In genomic region chr6:41200901-41201783, GRCh38 we compare ENCODE assay signal across 8 cellular contexts. TPM values are rescaled to one million over a fixed set of nuclear protein-coding genes. Genes with fewer than 3 reads are reported as not detected.
DNase-seq lines count a peak whose midpoint lies in the region; ATAC-seq and TF ChIP-seq lines count a peak whose summit lies in the region.

Gene TREML2 (minus strand): TSS chr6:41201149. CDS start chr6:41201008, 141 bp downstream.

- peak; percentile 66 for DNase-seq in activated CD4-positive, alpha-beta memory T cell treated with anti-CD3 and anti-CD28 coated beads for 36 hours
- no peak for DNase-seq in lung (ENCODE audit: low spot score)
- no peak for DNase-seq in progenitor cell of endocrine pancreas (ENCODE audit: low spot score, unreplicated experiment)
- no peak for DNase-seq in NCI-H2107 (lab: John Stamatoyannopoulos, UW)
- DNase-seq in ovary = no peak
- no peak for DNase-seq in NCI-H2227 treated with DMSO at 0.1 percent for 48 hours (lab: John Stamatoyannopoulos, UW)

- peaks cover 9% of the 10 kb centered on the region for H3K36me3 Mint-ChIP-seq in activated CD4-positive, alpha-beta memory T cell treated with anti-CD3 and anti-CD28 coated beads for 36 hours
- H3K36me3 Mint-ChIP-seq in progenitor cell of endocrine pancreas (ENCODE audit: insufficient read depth) = no peaks in the 10 kb centered on the region

- TF ChIP-seq CTCF in DOHH2 (IDR thresholded peaks at IDR 0.05; ENCODE audit: low read depth, low read length, poor library complexity, severe bottlenecking) (no peak), lung (IDR thresholded peaks at IDR 0.05; ENCODE audit: control extremely low read depth, extremely low read depth) (no peak), progenitor cell of endocrine pancreas (IDR thresholded peaks at IDR 0.05; ENCODE audit: unreplicated experiment) (no peak), ovary (IDR thresholded peaks at IDR 0.05) (no peak)

- H3K79me2 ChIP-seq in DOHH2 (ENCODE audit: control insufficient read depth, low read length) = no peaks in the 10 kb centered on the region

- H3K9me3 Mint-ChIP-seq in activated CD4-positive, alpha-beta memory T cell treated with anti-CD3 and anti-CD28 coated beads for 36 hours = no peaks in the 10 kb centered on the region
- H3K9me3 Mint-ChIP-seq in progenitor cell of endocrine pancreas (ENCODE audit: low read depth) = no peaks in the 10 kb centered on the region

- H3K27me3 ChIP-seq in DOHH2 (ENCODE audit: control insufficient read depth, low read length) (no peaks in the 10 kb centered on the region), lung (ENCODE audit: control insufficient read depth, insufficient read depth) (no peaks in the 10 kb centered on the region), ovary (no peaks in the 10 kb centered on the region)

- peaks cover 47% of the 10 kb centered on the region for H3K4me1 Mint-ChIP-seq in activated CD4-positive, alpha-beta memory T cell treated with anti-CD3 and anti-CD28 coated beads for 36 hours (ENCODE audit: low read depth)
- no peaks in the 10 kb centered on the region for H3K4me1 Mint-ChIP-seq in progenitor cell of endocrine pancreas (ENCODE audit: low read depth)

- whole genome bisulfite sequencing in lung, 2 donors = 44 to 57% methylated on average over 12 of the region's 12 CpGs
- 79 to 83% (median 80%) methylated on average over 9 to 12 of the region's 12 CpGs for WGBS in ovary, 3 donors

- H3K27ac ChIP-seq in DOHH2 (ENCODE audit: low read depth, low read length) (peak within 1 kb of the TSS; percentile 92), lung (ENCODE audit: low read depth in 1 of 2, low read length in 1 of 2) (peak within 1 kb of the TSS in 1 of 2 donors; percentile 78), ovary (no peak within 1 kb of the TSS)

- H3K4me3 ChIP-seq in DOHH2 (ENCODE audit: low read length) = peak within 1 kb of the TSS; percentile 54
- no peak within 1 kb of the TSS for H3K4me3 ChIP-seq in lung
- no peak within 1 kb of the TSS for H3K4me3 ChIP-seq in ovary

- H3K9me3 ChIP-seq in DOHH2 (ENCODE audit: control insufficient read depth, insufficient read depth, low read length) (no peaks in the 10 kb centered on the region), lung (ENCODE audit: control insufficient read depth in 2 of 2, insufficient read depth in 1 of 2, low read length in 1 of 2) (no peaks in the 10 kb centered on the region), ovary (no peaks in the 10 kb centered on the region)

- no peaks in the 10 kb centered on the region for H4K20me1 ChIP-seq in DOHH2 (ENCODE audit: control insufficient read depth, insufficient read depth, low read depth, low read length)

- CTCF ChIA-PET in activated CD4-positive, alpha-beta memory T cell treated with anti-CD3 and anti-CD28 coated beads for 36 hours (lab: Charles Lee) = interaction anchor here (0.8 to 1.1 kb wide), 5 partner anchors 9 to 106 kb away, joined by 3 to 5 read pairs (median 3); no protein-coding TSS in a partner anchor

- H3F3A ChIP-seq in DOHH2 (ENCODE audit: control insufficient read depth, insufficient read depth) = peaks cover 25% of the 10 kb centered on the region

- TF ChIP-seq EP300 in ovary (IDR thresholded peaks at IDR 0.05) = no peak

- no peaks in the 10 kb centered on the region for H3K9me2 ChIP-seq in DOHH2 (replicated peaks; ENCODE audit: control insufficient read depth, low read length)

- intact Hi-C loops in activated CD4-positive, alpha-beta memory T cell treated with anti-CD3 and anti-CD28 coated beads for 36 hours (cut with micrococcal nuclease) = loop anchor here (1.0 to 5.0 kb wide), 5 partner anchors 19 to 129 kb away; partner anchors contain the start of genes NFYA and OARD1
- intact Hi-C loops in ovary (cut with DNase I) = no loop called here

- H3K36me3 ChIP-seq in DOHH2 (ENCODE audit: control insufficient read depth, low read length) = no peaks in the 10 kb centered on the region
- H3K36me3 ChIP-seq in lung (ENCODE audit: control insufficient read depth in 2 of 2, insufficient read depth in 2 of 2, low read length in 2 of 2) = no peaks in the 10 kb centered on the region
- no peaks in the 10 kb centered on the region for H3K36me3 ChIP-seq in ovary

- peak; percentile 50 for ATAC-seq in HG03108 (IDR thresholded peaks at IDR 0.05; ENCODE audit: unreplicated experiment)
- peak; percentile 63 for ATAC-seq in lung (ENCODE audit: insufficient read depth, low FRiP score)

- peak within 1 kb of the TSS; percentile 95 for H3K27ac Mint-ChIP-seq in activated CD4-positive, alpha-beta memory T cell treated with anti-CD3 and anti-CD28 coated beads for 36 hours
- no peak within 1 kb of the TSS for H3K27ac Mint-ChIP-seq in progenitor cell of endocrine pancreas

- TF ChIP-seq POLR2A in ovary (IDR thresholded peaks at IDR 0.05) = no peak

- H3K4me3 Mint-ChIP-seq in activated CD4-positive, alpha-beta memory T cell treated with anti-CD3 and anti-CD28 coated beads for 36 hours = peak within 1 kb of the TSS; percentile 69
- H3K4me3 Mint-ChIP-seq in progenitor cell of endocrine pancreas (ENCODE audit: low read depth) = no peak within 1 kb of the TSS

- POLR2A ChIA-PET in activated CD4-positive, alpha-beta memory T cell treated with anti-CD3 and anti-CD28 coated beads for 36 hours (lab: Charles Lee) = interaction anchor here (0.6 to 1.5 kb wide), 4 partner anchors 13 to 125 kb away, joined by 3 to 4 read pairs (median 3); no protein-coding TSS in a partner anchor

- no peaks in the 10 kb centered on the region for H3K27me3 Mint-ChIP-seq in activated CD4-positive, alpha-beta memory T cell treated with anti-CD3 and anti-CD28 coated beads for 36 hours
- H3K27me3 Mint-ChIP-seq in progenitor cell of endocrine pancreas = peaks cover 26% of the 10 kb centered on the region

- H3K4me1 ChIP-seq in DOHH2 (ENCODE audit: control insufficient read depth, low read length) = peaks cover 43% of the 10 kb centered on the region
- peaks cover 0 to 2% of the 10 kb centered on the region in 2 donors for H3K4me1 ChIP-seq in lung (ENCODE audit: control insufficient read depth in 2 of 2, insufficient read depth in 2 of 2, low read length in 2 of 2)
- no peaks in the 10 kb centered on the region for H3K4me1 ChIP-seq in ovary (ENCODE audit: insufficient read depth)

- peak within 1 kb of the TSS; percentile 84 for H3K4me2 ChIP-seq in DOHH2 (ENCODE audit: low read length)

RNA-seq across cellular contexts. Expression of gene TREML2, which starts in this region (rescaled TPM):
- 1 to 10 TPM; 7.4 to 7.5 TPM for total RNA-seq in activated CD4-positive, alpha-beta memory T cell treated with anti-CD3 and anti-CD28 coated beads for 36 hours
- 1 to 10 TPM in 1 of 2 donors, under 1 TPM in 1; 0.65 to 1.4 TPM for total RNA-seq in lung
- polyA plus RNA-seq in lung = 1 to 10 TPM in 1 of 2 donors, under 1 TPM in 1; 0.06 to 4.4 TPM
- not detected in 2 replicates for total RNA-seq in progenitor cell of endocrine pancreas
- under 1 TPM in 1 of 7 donors, not detected in 6; 0.10 TPM for total RNA-seq in ovary
- under 1 TPM in 1 of 2 donors, not detected in 1; 0.08 TPM for polyA plus RNA-seq in ovary
